In genomic region chr21:33115586-33116541, GRCh38 we compare ENCODE assay signal across 14 cellular contexts. TPM values are rescaled to one million over a fixed set of nuclear protein-coding genes. Genes with fewer than 3 reads are reported as not detected.
DNase-seq lines count a peak whose midpoint lies in the region; ATAC-seq and TF ChIP-seq lines count a peak whose summit lies in the region.
"Had no signal": no experiment of that assay in that cellular context is flagged by ENCODE, and none has a peak within 500 bp of the region (broad histone marks: within the 10 kb centered on the region; RNA-seq: fewer than 3 reads in every experiment).

No MANE protein-coding gene starts in this region.

- H3F3A ChIP-seq in PC-9 (ENCODE audit: insufficient read depth, low read depth), result no peaks in the 10 kb centered on the region

- no peak for ATAC-seq in psoas muscle
- ATAC-seq: HepG2 had no signal

- peaks cover 13 to 32% (median 29%) of the 10 kb centered on the region in 10 experiments for H3K4me1 ChIP-seq in BLaER1 treated with 17β-estradiol and CSF1 and Interleukin-3, amounts not matched to agents 10 nM and 100 nM
- H3K4me1 ChIP-seq in psoas muscle (no peaks in the 10 kb centered on the region), PC-9 (replicated peaks; ENCODE audit: insufficient read depth) (no peaks in the 10 kb centered on the region)

- WGBS in psoas muscle, 3 donors, result 27 to 47% (median 29%) methylated on average over 22 of the region's 22 CpGs

- H3K27ac ChIP-seq in BLaER1 treated with 17β-estradiol and CSF1 and Interleukin-3, amounts not matched to agents 10 nM and 100 nM, result peak overlapping the region in 1 of 11 experiments; percentile 1; a peak in 1 of 22 replicates
- H3K27ac ChIP-seq in psoas muscle (no peak overlapping the region), PC-9 (no peak overlapping the region)

- no peaks in the 10 kb centered on the region for H3K9me2 ChIP-seq in PC-9 (ENCODE audit: insufficient read depth)

- intact Hi-C loops in psoas muscle (cut with DNase I), result no loop called here
- intact Hi-C loops in PC-9 (cut with micrococcal nuclease; ENCODE audit: unreplicated experiment), result no loop called here

- no peak overlapping the region for H3K4me3 ChIP-seq in BLaER1 treated with 17β-estradiol and CSF1 and Interleukin-3, amounts not matched to agents 10 nM and 100 nM
- H3K4me3 ChIP-seq in psoas muscle (no peak overlapping the region), PC-9 (no peak overlapping the region)

- H4K20me1 ChIP-seq in BLaER1 treated with 17β-estradiol and CSF1 and Interleukin-3, amounts not matched to agents 10 nM and 100 nM, result no peaks in the 10 kb centered on the region
- no peaks in the 10 kb centered on the region for H4K20me1 ChIP-seq in PC-9 (ENCODE audit: insufficient read depth)

- TF ChIP-seq CTCF in psoas muscle (IDR thresholded peaks at IDR 0.05), result no peak
- no peak for TF ChIP-seq CTCF in PC-9 (conservative IDR thresholded peaks at IDR 0.05)

- no peaks in the 10 kb centered on the region for H3K36me3 ChIP-seq in BLaER1 treated with 17β-estradiol and CSF1 and Interleukin-3, amounts not matched to agents 10 nM and 100 nM
- H3K36me3 ChIP-seq in psoas muscle (ENCODE audit: insufficient read depth in 1 of 2, low read depth in 1 of 2) (no peaks in the 10 kb centered on the region), PC-9 (ENCODE audit: low read depth) (no peaks in the 10 kb centered on the region)

- in situ Hi-C loops in G401 (cut with HindIII; ENCODE audit: low sequenced_read_pairs), result no loop called here
- in situ Hi-C loops in SK-MEL-5 (cut with HindIII; ENCODE audit: low pct_unique_long_range_greater_than_20kb, low sequenced_read_pairs), result no loop called here

- no TSS peak for BruUV-seq in PC-9 (replicated peaks; lab: Mats Ljungman, UMichigan)

- peak; percentile 84 for DNase-seq in G401 (ENCODE audit: low spot score)
- DNase-seq in SK-MEL-5 (ENCODE audit: low read depth, low spot score), result peak; percentile 53
- peak; percentile 76 for DNase-seq in inferior parietal cortex (ENCODE audit: extremely low spot score)
- no peak for DNase-seq in NCI-H146 treated with DMSO at 0.1 percent for 48 hours (lab: John Stamatoyannopoulos, UW; ENCODE audit: unreplicated experiment)
- no peak for DNase-seq in NAMALWA (ENCODE audit: low spot score)
- DNase-seq in psoas muscle, result no peak
- no peak for DNase-seq in PC-9
- DNase-seq: activated CD8-positive, alpha-beta memory T cell treated with anti-CD3 and anti-CD28 coated beads for 24 hours; dermis blood vessel endothelial cell had no signal

- H3K27me3 ChIP-seq in BLaER1 treated with 17β-estradiol and CSF1 and Interleukin-3, amounts not matched to agents 10 nM and 100 nM, result no peaks in the 10 kb centered on the region
- H3K27me3 ChIP-seq in psoas muscle (ENCODE audit: insufficient read depth in 3 of 3, low read length in 2 of 3) (peaks cover 0 to 82% (median 10%) of the 10 kb centered on the region in 3 donors), PC-9 (ENCODE audit: insufficient read depth, low read depth) (peaks cover 100% of the 10 kb centered on the region)

- H2AFZ ChIP-seq in PC-9, result no peak overlapping the region

- no peaks in the 10 kb centered on the region for H3K9me3 ChIP-seq in BLaER1 treated with 17β-estradiol and CSF1 and Interleukin-3, amounts not matched to agents 10 nM and 100 nM (replicated peaks in 1 of 11)
- H3K9me3 ChIP-seq in psoas muscle (no peaks in the 10 kb centered on the region), PC-9 (ENCODE audit: insufficient read depth, low read depth) (no peaks in the 10 kb centered on the region)

- H3K9ac ChIP-seq in BLaER1 treated with 17β-estradiol and CSF1 and Interleukin-3, amounts not matched to agents 10 nM and 100 nM, result no peak overlapping the region

- CTCF ChIA-PET in PC-9 (lab: Charles Lee), result no interaction called here

- no peaks in the 10 kb centered on the region for H3K79me2 ChIP-seq in PC-9 (ENCODE audit: low read depth)

- POLR2A ChIA-PET in PC-9 (lab: Charles Lee; ENCODE audit: unreplicated experiment), result no interaction called here

- peak overlapping the region; percentile 49 to 82 (median 60) for H3K4me2 ChIP-seq in BLaER1 treated with 17β-estradiol and CSF1 and Interleukin-3, amounts not matched to agents 10 nM and 100 nM
- H3K4me2 ChIP-seq in PC-9, result no peak overlapping the region

RNA-seq across cellular contexts. Expression of gene OLIG1, which starts 45.9 kb away (rescaled TPM):
- total RNA-seq in G401 (2014; rRNA removed; shearing (Covaris generic)), result not detected in 2 replicates
- 0.96 and 1.5 TPM in 2 replicates for total RNA-seq in SK-MEL-5 (2014; rRNA removed; shearing (Covaris generic))
- polyA plus RNA-seq in SK-MEL-5 (2015; cell fraction: cytosol; rRNA removed), result 5.5 and 6.0 TPM in 2 replicates
- 7.5 and 9.8 TPM in 2 replicates for polyA plus RNA-seq in SK-MEL-5 (2015; cell fraction: nucleus; rRNA removed)
- 1 to 10 TPM in 1 of 4 donors, under 1 TPM in 2, not detected in 1; 0.10 to 3.4 (median 0.44) TPM for total RNA-seq in psoas muscle
- under 1 TPM; 0.07 to 0.74 (median 0.23) TPM for polyA plus RNA-seq in psoas muscle
- not detected in 2 replicates for total RNA-seq in PC-9 (2021)
- total RNA-seq: B cell, dermis blood vessel endothelial cell, HepG2, mucosa of gallbladder, subcutaneous adipose tissue had no signal
- polyA plus RNA-seq: HepG2 had no signal

Comparison
In these comparisons a context has a peak if more than half of its experiments do, and no peak if none do; other contexts are left out.
1. DNase-seq: peak in G401 (single experiment), SK-MEL-5 (single experiment) and inferior parietal cortex (single experiment); none in NCI-H146 treated with DMSO at 0.1 percent for 48 hours (single experiment), NAMALWA (single experiment), psoas muscle (0 of 2) and PC-9 (0 of 2).